Comparison of ENCODE assay signal across 8 cellular contexts in the genomic region with DNA sequence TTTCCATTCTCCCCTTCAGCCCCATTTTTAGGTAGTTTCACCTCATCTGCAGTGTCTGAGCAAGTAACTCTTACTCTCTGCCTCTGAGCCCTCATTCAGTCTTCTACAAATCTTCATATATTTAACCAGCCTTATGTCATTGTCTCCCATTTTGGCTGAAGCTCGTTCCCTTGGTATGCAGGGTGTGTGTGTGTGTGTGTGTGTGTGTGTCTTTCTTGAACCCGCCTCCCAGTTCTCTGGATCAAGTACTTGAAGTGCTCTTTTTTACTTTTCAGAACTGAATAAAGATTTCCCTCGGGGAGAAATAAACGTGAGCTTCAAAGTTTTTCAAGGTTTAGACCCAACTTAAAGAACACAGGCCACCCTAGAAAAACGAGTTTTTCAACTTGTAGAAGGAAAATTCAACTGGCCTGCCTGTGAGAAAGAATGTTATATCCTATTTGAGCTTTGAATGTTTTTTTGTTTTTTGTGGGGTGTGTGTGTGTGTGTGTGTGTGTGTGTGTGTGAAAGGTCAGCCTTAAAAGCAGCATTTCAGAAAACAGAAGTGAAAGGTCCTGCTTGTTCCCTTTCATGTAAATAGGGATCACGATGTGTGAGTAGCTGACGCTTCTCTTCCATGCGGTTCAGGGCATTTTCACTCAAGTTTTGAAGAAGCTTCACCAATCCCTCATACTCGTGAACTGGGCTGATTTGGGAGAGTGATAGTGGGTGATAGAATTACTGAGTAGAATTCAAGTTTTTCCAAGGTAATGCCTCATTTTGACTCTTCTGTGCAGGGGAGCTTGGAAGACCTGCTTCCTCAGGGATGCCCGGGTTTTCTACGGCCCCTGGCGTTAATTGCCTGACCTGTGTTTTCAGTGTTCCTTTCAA. TPM values are rescaled to one million over a fixed set of nuclear protein-coding genes. Genes with fewer than 3 reads are reported as not detected.
A peak's percentile ranks its signal among the peaks of the same experiment; 100 is the strongest.
DNase-seq lines count a peak whose midpoint lies in the region; ATAC-seq, FAIRE-seq and TF ChIP-seq lines count a peak whose summit lies in the region.

No MANE protein-coding gene starts in this region.

- H3K27me3 ChIP-seq in K562 (ENCODE audit: control insufficient read depth in 2 of 2, insufficient read depth in 2 of 2, low read length in 2 of 2): peaks cover 17 to 37% of the 10 kb centered on the region in 2 experiments

- no peak for DNase-seq in K562 (ENCODE audit: extremely low read depth in 1 of 4, low spot score in 3 of 4)
- DNase-seq in mesothelial cell of epicardium (ENCODE audit: low spot score in 2 of 2, unreplicated experiment in 2 of 2): no peak
- DNase-seq in NCI-H1092 treated with DMSO at 0.1 percent for 48 hours (lab: John Stamatoyannopoulos, UW): no peak
- no peak for DNase-seq in central memory CD4-positive, alpha-beta T cell
- no peak for DNase-seq in stimulated activated naive CD4-positive, alpha-beta T cell (lab: John Stamatoyannopoulos, UW)
- DNase-seq in stimulated activated CD4-positive, alpha-beta T cell treated with anti-CD3 and anti-CD28 coated beads, Interleukin-4, amount 100 ng/mL, for 1 hour: no peak

- TF ChIP-seq POLR2A in K562 (conservative IDR thresholded peaks at IDR 0.05): no peak

- TF ChIP-seq CTCF in K562 (IDR thresholded peaks at IDR 0.05 in 2 of 3, conservative IDR thresholded peaks at IDR 0.05 in 1 of 3; ENCODE audit: insufficient read depth in 2 of 3, low read depth in 1 of 3, low read length in 3 of 3) (no peak), mesothelial cell of epicardium (IDR thresholded peaks at IDR 0.05; ENCODE audit: unreplicated experiment) (no peak)

- H3K9me1 ChIP-seq in K562 (ENCODE audit: control insufficient read depth, insufficient read depth, low read length): no peaks in the 10 kb centered on the region

- CTCF ChIA-PET in K562 (lab: Yijun Ruan, JAX; ENCODE audit: low intra/inter-chr PET ratio): no interaction called here

- BruUV-seq in K562 (replicated peaks; lab: Mats Ljungman, UMichigan): no TSS peak

- intact Hi-C loops in K562 (cut with micrococcal nuclease): no loop called here

- no peaks in the 10 kb centered on the region for H3K79me2 ChIP-seq in K562 (ENCODE audit: control insufficient read depth, insufficient read depth, low read length)

- no peak overlapping the region for H3K27ac ChIP-seq in K562 (ENCODE audit: extremely low read depth, low read depth, low read length)

- no peak overlapping the region for H3K4me3 ChIP-seq in K562

- no peaks in the 10 kb centered on the region for H3K9me3 Mint-ChIP-seq in mesothelial cell of epicardium

- H4K20me1 ChIP-seq in K562 (replicated peaks; ENCODE audit: control insufficient read depth, insufficient read depth, low read length): no peaks in the 10 kb centered on the region

- no peak overlapping the region for H3K4me3 Mint-ChIP-seq in mesothelial cell of epicardium

- H3K9me3 ChIP-seq in K562 (replicated peaks; ENCODE audit: control insufficient read depth, insufficient read depth, low read depth, low read length): no peaks in the 10 kb centered on the region

- peaks cover 27% of the 10 kb centered on the region for H3K36me3 Mint-ChIP-seq in mesothelial cell of epicardium

- peaks cover 20% of the 10 kb centered on the region; the same call in 2 of the 3 replicates for H3K36me3 ChIP-seq in K562 (ENCODE audit: control insufficient read depth, insufficient read depth, low read length)

- no peak for TF ChIP-seq EP300 in K562 (IDR thresholded peaks at IDR 0.05; ENCODE audit: low read length)

- peak; percentile 37 for FAIRE-seq in K562 (lab: Jason Lieb, UNC)

- POLR2A ChIA-PET in K562 (lab: Yijun Ruan, JAX): interaction anchor here (0.5 to 0.6 kb wide), 2 partner anchors 19 to 101 kb away, joined by 3 to 4 read pairs; no protein-coding TSS in a partner anchor

- H3K27ac Mint-ChIP-seq in mesothelial cell of epicardium: peak overlapping the region; percentile 85

- H2AFZ ChIP-seq in K562 (ENCODE audit: low read depth, low read length): no peak overlapping the region; the same call in 1 of the 2 replicates

- H3K4me2 ChIP-seq in K562 (ENCODE audit: insufficient read depth, low read length): no peak overlapping the region

- in situ Hi-C loops in K562 (cut with MboI): no loop called here

- H3K9ac ChIP-seq in K562 (ENCODE audit: insufficient read depth in 1 of 2, low read depth in 2 of 2, low read length in 2 of 2): no peak overlapping the region

- H3K4me1 Mint-ChIP-seq in mesothelial cell of epicardium: peaks cover 48% of the 10 kb centered on the region

- H3K27me3 Mint-ChIP-seq in mesothelial cell of epicardium (ENCODE audit: low read depth): no peaks in the 10 kb centered on the region

- ATAC-seq in GM19328 (IDR thresholded peaks at IDR 0.05; ENCODE audit: unreplicated experiment): peak; percentile 44
- ATAC-seq in HG03135 (IDR thresholded peaks at IDR 0.05; ENCODE audit: unreplicated experiment): peak; percentile 49
- no peak for ATAC-seq in K562

- no peak for TF ChIP-seq RAD21 in K562 (CRISPR knock-in tag; conservative IDR thresholded peaks at IDR 0.05 in 1 of 2, IDR thresholded peaks at IDR 0.05 in 1 of 2)

- peaks cover 0 to 6% of the 10 kb centered on the region in 2 experiments; a peak in 1 of 5 replicates for H3K4me1 ChIP-seq in K562 (replicated peaks in 1 of 2; ENCODE audit: control insufficient read depth in 2 of 2, insufficient read depth in 2 of 2, low read length in 2 of 2)

- 40% methylated on average over 12 of the region's 12 CpGs for WGBS in K562 (ENCODE audit: insufficient coverage, low coverage, missing lambda C conversion rate)

TF ChIP-seq in K562, 482 proteins besides CTCF, POLR2A, EP300 and RAD21:
- no peak for TF ChIP-seq BACH1 (tag; IDR thresholded peaks at IDR 0.05)
- TF ChIP-seq TRIM25 (IDR thresholded peaks at IDR 0.05; ENCODE audit: borderline replicate concordance): no peak
- TF ChIP-seq NFE2L1 (tag; IDR thresholded peaks at IDR 0.05; ENCODE audit: borderline replicate concordance, low read depth): no peak
- no peak for TF ChIP-seq TAF9B (IDR thresholded peaks at IDR 0.05; ENCODE audit: partially characterized antibody)
- TF ChIP-seq, protein P1, sequence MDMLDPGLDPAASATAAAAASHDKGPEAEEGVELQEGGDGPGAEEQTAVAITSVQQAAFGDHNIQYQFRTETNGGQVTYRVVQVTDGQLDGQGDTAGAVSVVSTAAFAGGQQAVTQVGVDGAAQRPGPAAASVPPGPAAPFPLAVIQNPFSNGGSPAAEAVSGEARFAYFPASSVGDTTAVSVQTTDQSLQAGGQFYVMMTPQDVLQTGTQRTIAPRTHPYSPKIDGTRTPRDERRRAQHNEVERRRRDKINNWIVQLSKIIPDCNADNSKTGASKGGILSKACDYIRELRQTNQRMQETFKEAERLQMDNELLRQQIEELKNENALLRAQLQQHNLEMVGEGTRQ (CRISPR knock-in tag; IDR thresholded peaks at IDR 0.05): no peak
- TF ChIP-seq RHOXF2B (CRISPR knock-in tag; conservative IDR thresholded peaks at IDR 0.05): no peak

RNA-seq across cellular contexts. Expression of gene EML6, which starts 50.6 kb away (rescaled TPM):
- 0.97 and 1.5 TPM in 2 replicates for total RNA-seq in K562 (2011; cell fraction: chromatin; rRNA removed; ENCODE audit: low replicate concordance)
- under 0.01 and 0.26 TPM in 2 replicates for total RNA-seq in K562 (2011; cell fraction: nucleolus; rRNA removed)
- total RNA-seq in K562 (2011; cell fraction: nucleoplasm; rRNA removed): 0.66 and 1.2 TPM in 2 replicates
- total RNA-seq in K562 (2014; rRNA removed): 0.23 and 0.29 TPM in 2 replicates
- total RNA-seq in K562 (2014; rRNA removed; fragmentation: Illumina TruSeq; extraction: Trizol): 0.11 and 0.41 TPM in 2 replicates
- 0.07 and 0.26 TPM in 2 replicates for total RNA-seq in K562 (2015; rRNA removed; fragmentation: Illumina TruSeq; extraction: Trizol)
- 0.35 and 0.49 TPM in 2 replicates for total RNA-seq in K562 (2021)
- polyA plus RNA-seq in K562 (2011; rRNA removed): 0.56 and 0.88 TPM in 2 replicates
- polyA plus RNA-seq in K562 (2011; cell fraction: cytosol; rRNA removed): 0.54 and 0.62 TPM in 2 replicates
- 2.7 and 3.2 TPM in 2 replicates for polyA plus RNA-seq in K562 (2011; cell fraction: nucleus; rRNA removed)
- polyA plus RNA-seq in K562 (2012): 0.08 and 0.60 TPM in 2 replicates
- polyA plus RNA-seq in K562 (2014; fragmentation: Illumina TruSeq; extraction: Trizol): 0.25 and 0.71 TPM in 2 replicates
- under 1 TPM; 0.29 to 0.39 TPM for polyA plus RNA-seq in K562 (2014; fragmentation: Nextera tagmentation; extraction: Ambion mirVana)
- 0.07 and 0.92 TPM in 2 replicates for polyA plus RNA-seq in K562 (2014; rRNA removed)
- 0.21 and 0.48 TPM in 2 replicates for polyA minus RNA-seq in K562 (2011; rRNA and poly(A)+ RNA removed)
- not detected in 2 replicates for polyA minus RNA-seq in K562 (2011; cell fraction: cytosol; rRNA and poly(A)+ RNA removed)
- 0.44 and 0.81 TPM in 2 replicates for polyA minus RNA-seq in K562 (2011; cell fraction: nucleus; rRNA and poly(A)+ RNA removed)
- 0.93 to 2.3 TPM (median 2.1 TPM) in 3 replicates for total RNA-seq in mesothelial cell of epicardium
